12 cellular contexts compared by ENCODE assay signal in genomic region chr1:111813440-111814304, GRCh38. TPM values are rescaled to one million over a fixed set of nuclear protein-coding genes. Genes with fewer than 3 reads are reported as not detected.
A peak's percentile ranks its signal among the peaks of the same experiment; 100 is the strongest.
DNase-seq lines count a peak whose midpoint lies in the region; ATAC-seq, FAIRE-seq and TF ChIP-seq lines count a peak whose summit lies in the region.
"Had no signal": no experiment of that assay in that cellular context is flagged by ENCODE, and none has a peak within 500 bp of the region (broad histone marks: within the 10 kb centered on the region; RNA-seq: fewer than 3 reads in every experiment).

No MANE protein-coding gene starts in this region.

- no peak overlapping the region for H3K9ac ChIP-seq in mammary epithelial cell (ENCODE audit: insufficient read depth, low read length)
- H3K9ac ChIP-seq in Karpas-422 (ENCODE audit: low read length) = no peak overlapping the region
- H3K9ac ChIP-seq in K562 (ENCODE audit: insufficient read depth in 1 of 2, low read depth in 2 of 2, low read length in 2 of 2) = no peak overlapping the region
- H3K9ac ChIP-seq: GM23248 had no signal

- TF ChIP-seq RAD21 in K562 (CRISPR knock-in tag; conservative IDR thresholded peaks at IDR 0.05 in 1 of 2, IDR thresholded peaks at IDR 0.05 in 1 of 2) = peak in 1 of 2 experiments; percentile 43; a peak in 2 of 4 replicates

- no peak overlapping the region for H2AFZ ChIP-seq in mammary epithelial cell (ENCODE audit: low read depth, low read length)
- no peak overlapping the region for H2AFZ ChIP-seq in Karpas-422 (ENCODE audit: low read length)
- H2AFZ ChIP-seq in K562 (ENCODE audit: low read depth, low read length) = no peak overlapping the region
- H2AFZ ChIP-seq: GM23248 had no signal

- TF ChIP-seq CTCF in MCF 10A (IDR thresholded peaks at IDR 0.05; ENCODE audit: unreplicated experiment) = no peak
- no peak for TF ChIP-seq CTCF in mammary epithelial cell (conservative IDR thresholded peaks at IDR 0.05 in 1 of 2, IDR thresholded peaks at IDR 0.05 in 1 of 2; ENCODE audit: extremely low read depth in 1 of 2, insufficient read depth in 1 of 2, low read depth in 1 of 2, low read length in 2 of 2)
- peak; percentile 14 to 51 (median 47); a peak in 4 of 6 replicates for TF ChIP-seq CTCF in K562 (IDR thresholded peaks at IDR 0.05 in 2 of 3, conservative IDR thresholded peaks at IDR 0.05 in 1 of 3; ENCODE audit: insufficient read depth in 2 of 3, low read depth in 1 of 3, low read length in 3 of 3)
- peak; percentile 14 for TF ChIP-seq CTCF in retinal pigment epithelial cell (conservative IDR thresholded peaks at IDR 0.05; ENCODE audit: low read depth, low read length)

- H4K20me1 ChIP-seq in mammary epithelial cell (ENCODE audit: insufficient read depth, low read length) = no peaks in the 10 kb centered on the region
- no peaks in the 10 kb centered on the region for H4K20me1 ChIP-seq in Karpas-422 (ENCODE audit: insufficient read depth, low read depth, low read length)
- H4K20me1 ChIP-seq in K562 (replicated peaks; ENCODE audit: control insufficient read depth, insufficient read depth, low read length) = 0 out of 2 replicates have a peak, but pooled peaks cover 4% of the 10 kb centered on the region

- H3K4me1 ChIP-seq in mammary epithelial cell (ENCODE audit: insufficient read depth, low read length) (no peaks in the 10 kb centered on the region), Karpas-422 (ENCODE audit: low read length) (no peaks in the 10 kb centered on the region), K562 (replicated peaks in 1 of 2; ENCODE audit: control insufficient read depth in 2 of 2, insufficient read depth in 2 of 2, low read length in 2 of 2) (0 out of 5 replicates have a peak, but pooled peaks cover 0 to 3% of the 10 kb centered on the region in 2 experiments)
- H3K4me1 ChIP-seq: breast epithelium had no signal

- CTCF ChIA-PET in MCF 10A (lab: Yijun Ruan, JAX) = no interaction called here
- CTCF ChIA-PET in mammary epithelial cell (lab: Charles Lee; ENCODE audit: low non-redundant PET) = no interaction called here
- CTCF ChIA-PET in K562 (lab: Yijun Ruan, JAX; ENCODE audit: low intra/inter-chr PET ratio) = no interaction called here

- H3K27me3 ChIP-seq in mammary epithelial cell (ENCODE audit: insufficient read depth, low read length) = no peaks in the 10 kb centered on the region
- H3K27me3 ChIP-seq in Karpas-422 (ENCODE audit: low read length) = no peaks in the 10 kb centered on the region
- peaks cover 16 to 63% of the 10 kb centered on the region in 2 experiments for H3K27me3 ChIP-seq in K562 (ENCODE audit: control insufficient read depth in 2 of 2, insufficient read depth in 2 of 2, low read length in 2 of 2)
- H3K27me3 ChIP-seq: breast epithelium had no signal

- no peak for TF ChIP-seq EP300 in K562 (IDR thresholded peaks at IDR 0.05; ENCODE audit: low read length)

- H3K9me2 ChIP-seq in Karpas-422 (replicated peaks; ENCODE audit: insufficient read depth, low read length) = no peaks in the 10 kb centered on the region

- H3K4me2 ChIP-seq in mammary epithelial cell (ENCODE audit: insufficient read depth, low read depth, low read length) (no peak overlapping the region), Karpas-422 (ENCODE audit: low read depth, low read length, poor library complexity, severe bottlenecking) (no peak overlapping the region), K562 (ENCODE audit: insufficient read depth, low read length) (peak overlapping the region; percentile 22; the same call in 1 of the 2 replicates)

- no peak for TF ChIP-seq POLR2A in K562 (conservative IDR thresholded peaks at IDR 0.05)

- dilution Hi-C loops in mammary epithelial cell (cut with HindIII; ENCODE audit: low sequenced_read_pairs) = no loop called here

- WGBS in mammary epithelial cell (ENCODE audit: low coverage, missing lambda C conversion rate) = 84% methylated on average over 15 of the region's 16 CpGs
- 3% methylated on average over 16 of the region's 16 CpGs for WGBS in K562 (ENCODE audit: insufficient coverage, low coverage, missing lambda C conversion rate)

- POLR2A ChIA-PET in MCF 10A (lab: Yijun Ruan, JAX) (no interaction called here), K562 (lab: Yijun Ruan, JAX) (no interaction called here)

- H3K27ac ChIP-seq in mammary epithelial cell (ENCODE audit: insufficient read depth, low read depth, low read length) = no peak overlapping the region
- H3K27ac ChIP-seq in Karpas-422 (ENCODE audit: low read length) = no peak overlapping the region
- H3K27ac ChIP-seq in K562 (ENCODE audit: extremely low read depth, low read depth, low read length) = no peak overlapping the region
- H3K27ac ChIP-seq: breast epithelium, GM23248 had no signal

- in situ Hi-C loops in mammary epithelial cell (cut with MboI; ENCODE audit: low sequenced_read_pairs in 2 of 2) (no loop called here), K562 (cut with MboI) (no loop called here)

- H3K9me1 ChIP-seq in K562 (ENCODE audit: control insufficient read depth, insufficient read depth, low read length) = no peaks in the 10 kb centered on the region

- intact Hi-C loops in MCF 10A (cut with micrococcal nuclease) (no loop called here), mammary epithelial cell (cut with micrococcal nuclease) (no loop called here), K562 (cut with micrococcal nuclease) (no loop called here)

- no peaks in the 10 kb centered on the region for H3K27me3 Mint-ChIP-seq in MCF 10A (ENCODE audit: insufficient read depth, unreplicated experiment)

- DNase-seq in MCF 10A (ENCODE audit: unreplicated experiment) (peak; percentile 8), mammary epithelial cell (no peak), Karpas-422 (peak; percentile 62), K562 (ENCODE audit: extremely low read depth in 1 of 4, low spot score in 3 of 4) (peak in 2 of 4 experiments; percentile 17 to 36), retinal pigment epithelial cell (ENCODE audit: low read depth) (no peak)
- DNase-seq in activated naive CD4-positive, alpha-beta T cell treated with Interleukin-2 at 50 U/mL for 16 hours = no peak
- DNase-seq: activated gamma-delta T cell, GM23248, immature natural killer cell had no signal

- no peaks in the 10 kb centered on the region for H3K36me3 Mint-ChIP-seq in MCF 10A (ENCODE audit: insufficient read depth, unreplicated experiment)
- H3K36me3 Mint-ChIP-seq: immature natural killer cell had no signal

- no peaks in the 10 kb centered on the region for H3K9me3 Mint-ChIP-seq in MCF 10A (ENCODE audit: unreplicated experiment)
- H3K9me3 Mint-ChIP-seq: immature natural killer cell had no signal

- H3K79me2 ChIP-seq in mammary epithelial cell (ENCODE audit: insufficient read depth, low read length) (no peaks in the 10 kb centered on the region), Karpas-422 (ENCODE audit: low read length) (no peaks in the 10 kb centered on the region), K562 (ENCODE audit: control insufficient read depth, insufficient read depth, low read length) (no peaks in the 10 kb centered on the region)

- ATAC-seq in K562 = peak; percentile 69
- no peak for ATAC-seq in HG02571 (IDR thresholded peaks at IDR 0.05; ENCODE audit: unreplicated experiment)
- ATAC-seq in HG03139 (IDR thresholded peaks at IDR 0.05; ENCODE audit: unreplicated experiment) = no peak

- no peak overlapping the region for H3K27ac Mint-ChIP-seq in MCF 10A (ENCODE audit: low read depth, unreplicated experiment)
- H3K27ac Mint-ChIP-seq: immature natural killer cell had no signal

- BruUV-seq in MCF 10A (replicated peaks; lab: Mats Ljungman, UMichigan) (no TSS peak), mammary epithelial cell (replicated peaks; lab: Mats Ljungman, UMichigan) (no TSS peak), K562 (replicated peaks; lab: Mats Ljungman, UMichigan) (no TSS peak)

- peak; percentile 68 for FAIRE-seq in K562 (lab: Jason Lieb, UNC)

- no peak overlapping the region for H3K4me3 Mint-ChIP-seq in MCF 10A (ENCODE audit: unreplicated experiment)
- H3K4me3 Mint-ChIP-seq: immature natural killer cell had no signal

- H3K36me3 ChIP-seq in mammary epithelial cell (ENCODE audit: insufficient read depth, low read length) = no peaks in the 10 kb centered on the region
- H3K36me3 ChIP-seq in Karpas-422 (ENCODE audit: insufficient read depth, low read length) = no peaks in the 10 kb centered on the region
- H3K36me3 ChIP-seq in K562 (ENCODE audit: control insufficient read depth, insufficient read depth, low read length) = no peaks in the 10 kb centered on the region
- H3K36me3 ChIP-seq: breast epithelium had no signal

- H3K9me3 ChIP-seq in mammary epithelial cell (replicated peaks; ENCODE audit: insufficient read depth, low read length) = no peaks in the 10 kb centered on the region
- no peaks in the 10 kb centered on the region for H3K9me3 ChIP-seq in Karpas-422 (ENCODE audit: low read length)
- no peaks in the 10 kb centered on the region for H3K9me3 ChIP-seq in K562 (replicated peaks; ENCODE audit: control insufficient read depth, insufficient read depth, low read depth, low read length)
- H3K9me3 ChIP-seq: breast epithelium had no signal

- no peaks in the 10 kb centered on the region for H3K4me1 Mint-ChIP-seq in MCF 10A (ENCODE audit: insufficient read depth, unreplicated experiment)
- H3K4me1 Mint-ChIP-seq: immature natural killer cell had no signal

- H3K4me3 ChIP-seq in mammary epithelial cell (replicated peaks in 1 of 3; ENCODE audit: insufficient read depth in 1 of 3, low read depth in 2 of 3, low read length in 3 of 3) (no peak overlapping the region), Karpas-422 (ENCODE audit: low read length) (no peak overlapping the region), K562 (no peak overlapping the region), retinal pigment epithelial cell (ENCODE audit: low read length) (no peak overlapping the region)
- H3K4me3 ChIP-seq: breast epithelium, GM23248 had no signal

RNA-seq across cellular contexts. Expression of gene DDX20, which starts 58.0 kb away (rescaled TPM):
- total RNA-seq in MCF 10A (2022) = 14.8 and 16.8 TPM in 2 replicates
- total RNA-seq in mammary epithelial cell = 10 to 100 TPM; 12.9 to 17.2 TPM
- polyA plus RNA-seq in mammary epithelial cell = 7.4 TPM
- 14.0 TPM for polyA minus RNA-seq in mammary epithelial cell
- total RNA-seq in Karpas-422 (2014; rRNA removed; shearing (Covaris generic); ENCODE audit: low replicate concordance) = 20.6 and 33.3 TPM in 2 replicates
- 11.2 and 36.6 TPM in 2 replicates for total RNA-seq in K562 (2011; cell fraction: chromatin; rRNA removed; ENCODE audit: low replicate concordance)
- 8.7 and 9.2 TPM in 2 replicates for total RNA-seq in K562 (2011; cell fraction: nucleolus; rRNA removed)
- 11.8 and 13.9 TPM in 2 replicates for total RNA-seq in K562 (2011; cell fraction: nucleoplasm; rRNA removed)
- total RNA-seq in K562 (2014; rRNA removed) = 29.3 and 29.9 TPM in 2 replicates
- 29.6 and 32.6 TPM in 2 replicates for total RNA-seq in K562 (2014; rRNA removed; fragmentation: Illumina TruSeq; extraction: Trizol)
- 30.0 and 33.4 TPM in 2 replicates for total RNA-seq in K562 (2015; rRNA removed; fragmentation: Illumina TruSeq; extraction: Trizol)
- 21.3 and 22.1 TPM in 2 replicates for total RNA-seq in K562 (2021)
- 18.3 and 24.5 TPM in 2 replicates for polyA plus RNA-seq in K562 (2011; rRNA removed)
- 7.0 and 10.0 TPM in 2 replicates for polyA plus RNA-seq in K562 (2011; cell fraction: cytosol; rRNA removed)
- polyA plus RNA-seq in K562 (2011; cell fraction: nucleus; rRNA removed) = 18.8 and 25.7 TPM in 2 replicates
- 10.5 and 14.3 TPM in 2 replicates for polyA plus RNA-seq in K562 (2012)
- polyA plus RNA-seq in K562 (2014; fragmentation: Illumina TruSeq; extraction: Trizol) = 24.5 and 26.1 TPM in 2 replicates
- 1 to 10 TPM; 8.3 to 8.5 TPM for polyA plus RNA-seq in K562 (2014; fragmentation: Nextera tagmentation; extraction: Ambion mirVana)
- 15.3 and 17.6 TPM in 2 replicates for polyA plus RNA-seq in K562 (2014; rRNA removed)
- 33.7 and 37.1 TPM in 2 replicates for polyA minus RNA-seq in K562 (2011; rRNA and poly(A)+ RNA removed)
- polyA minus RNA-seq in K562 (2011; cell fraction: cytosol; rRNA and poly(A)+ RNA removed) = 16.9 and 18.9 TPM in 2 replicates
- 14.1 and 30.2 TPM in 2 replicates for polyA minus RNA-seq in K562 (2011; cell fraction: nucleus; rRNA and poly(A)+ RNA removed)

Comparison
In these comparisons a context has a peak if more than half of its experiments do, and no peak if none do; other contexts are left out.
1. DNase-seq: peak in MCF 10A (single experiment) and Karpas-422 (single experiment); none in mammary epithelial cell (single experiment), retinal pigment epithelial cell (single experiment) and activated naive CD4-positive, alpha-beta T cell treated with Interleukin-2 at 50 U/mL for 16 hours (single experiment).
2. CTCF ChIP-seq: peak in K562 (3 of 3) and retinal pigment epithelial cell (single experiment); none in MCF 10A (single experiment) and mammary epithelial cell (0 of 2).